In the genomic region with DNA sequence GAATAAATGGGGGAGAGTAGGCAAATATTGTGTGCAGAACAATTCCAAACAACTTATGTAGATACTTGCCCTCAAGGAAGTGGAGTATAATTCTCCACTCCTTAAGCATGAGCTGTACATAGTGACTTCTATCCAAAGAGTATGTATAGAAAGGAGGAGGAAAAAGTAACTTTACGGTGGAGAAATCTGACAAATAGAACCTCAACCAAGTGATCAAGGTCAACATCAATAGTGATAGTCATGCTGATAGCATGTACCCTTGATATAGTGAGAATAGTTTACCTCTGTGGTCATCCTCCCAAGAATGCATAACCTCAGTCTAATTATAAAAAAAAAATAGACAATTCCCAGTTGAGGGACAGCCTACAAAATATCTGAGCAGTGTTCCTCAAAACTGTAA, we compare ENCODE assay signal across 20 cellular contexts.
DNase-seq lines count a peak whose midpoint lies in the region; ATAC-seq, FAIRE-seq and TF ChIP-seq lines count a peak whose summit lies in the region.
"Had no signal": no experiment of that assay in that cellular context is flagged by ENCODE, and none has a peak within 500 bp of the region (broad histone marks: within the 10 kb centered on the region; RNA-seq: fewer than 3 reads in every experiment).

No MANE protein-coding gene starts in this region.

- no peaks in the 10 kb centered on the region for H3K36me3 ChIP-seq in vagina

- H3K27ac Mint-ChIP-seq in activated naive CD4-positive, alpha-beta T cell treated with anti-CD3 and anti-CD28 coated beads for 36 hours = no peak overlapping the region
- H3K27ac Mint-ChIP-seq: B cell, CD14-positive monocyte, HFFc6 had no signal

- H3K9me3 ChIP-seq in vagina = no peaks in the 10 kb centered on the region

- H3K27ac ChIP-seq in vagina = no peak overlapping the region
- H3K27ac ChIP-seq: A549 had no signal

- TF ChIP-seq CTCF in choroid plexus epithelial cell (conservative IDR thresholded peaks at IDR 0.05; ENCODE audit: low read depth, low read length) = no peak
- TF ChIP-seq CTCF in vagina (IDR thresholded peaks at IDR 0.05) = no peak
- no peak for TF ChIP-seq CTCF in D721Med (IDR thresholded peaks at IDR 0.05; ENCODE audit: insufficient read depth, missing control alignments)

- no peak overlapping the region for H3K4me3 Mint-ChIP-seq in activated naive CD4-positive, alpha-beta T cell treated with anti-CD3 and anti-CD28 coated beads for 36 hours
- H3K4me3 Mint-ChIP-seq: B cell, CD14-positive monocyte, HFFc6 had no signal

- no peaks in the 10 kb centered on the region for H3K4me1 Mint-ChIP-seq in activated naive CD4-positive, alpha-beta T cell treated with anti-CD3 and anti-CD28 coated beads for 36 hours (ENCODE audit: low read depth)
- H3K4me1 Mint-ChIP-seq: B cell, CD14-positive monocyte had no signal

- ATAC-seq in HG02588 (IDR thresholded peaks at IDR 0.05; ENCODE audit: unreplicated experiment) = no peak
- ATAC-seq: A549 had no signal

- H3K4me1 ChIP-seq in vagina = no peaks in the 10 kb centered on the region
- H3K4me1 ChIP-seq: A549 had no signal

- DNase-seq in EL = peak; percentile 70
- DNase-seq in M059J (ENCODE audit: low read depth) = peak; percentile 62
- DNase-seq in choroid plexus epithelial cell (ENCODE audit: low read depth) = peak; percentile 34
- DNase-seq in kidney glomerular epithelial cell (lab: John Stamatoyannopoulos, UW) = peak; percentile 28
- no peak for DNase-seq in activated naive CD4-positive, alpha-beta T cell treated with anti-CD3 and anti-CD28 coated beads for 36 hours
- DNase-seq in vagina (ENCODE audit: extremely low spot score in 2 of 2) = no peak
- DNase-seq in D721Med (ENCODE audit: insufficient read length, low spot score) = no peak
- DNase-seq: H7, HFFc6, KG1, NCI-H1105, NCI-H146, NCI-H2029, NCI-H526, Right ventricle myocardium superior had no signal

- no peaks in the 10 kb centered on the region for H3K27me3 ChIP-seq in vagina

- intact Hi-C loops in activated naive CD4-positive, alpha-beta T cell treated with anti-CD3 and anti-CD28 coated beads for 36 hours (cut with micrococcal nuclease) = no loop called here
- intact Hi-C loops in vagina (cut with DNase I) = no loop called here

- CTCF ChIA-PET in activated naive CD4-positive, alpha-beta T cell treated with anti-CD3 and anti-CD28 coated beads for 36 hours (lab: Charles Lee) = no interaction called here

- peaks cover 15% of the 10 kb centered on the region for H3K27me3 Mint-ChIP-seq in activated naive CD4-positive, alpha-beta T cell treated with anti-CD3 and anti-CD28 coated beads for 36 hours (ENCODE audit: low read depth)

- no peak for TF ChIP-seq POLR2A in vagina (IDR thresholded peaks at IDR 0.05)

- no peaks in the 10 kb centered on the region for H3K9me3 Mint-ChIP-seq in activated naive CD4-positive, alpha-beta T cell treated with anti-CD3 and anti-CD28 coated beads for 36 hours
- H3K9me3 Mint-ChIP-seq: HFFc6 had no signal

- FAIRE-seq in D721Med (lab: Jason Lieb, UNC) = no peak
- FAIRE-seq: A549, GM12878 had no signal

- no peak overlapping the region for H3K4me3 ChIP-seq in choroid plexus epithelial cell (ENCODE audit: low read depth, low read length)
- no peak overlapping the region for H3K4me3 ChIP-seq in vagina
- H3K4me3 ChIP-seq: A549, GM12878 had no signal

- H3K36me3 Mint-ChIP-seq in activated naive CD4-positive, alpha-beta T cell treated with anti-CD3 and anti-CD28 coated beads for 36 hours (ENCODE audit: low read depth) = no peaks in the 10 kb centered on the region
- H3K36me3 Mint-ChIP-seq: CD14-positive monocyte had no signal

Comparison
In these comparisons a context has a peak if more than half of its experiments do, and no peak if none do; other contexts are left out.
1. DNase-seq: peak in EL (single experiment), M059J (single experiment), choroid plexus epithelial cell (single experiment) and kidney glomerular epithelial cell (single experiment); none in activated naive CD4-positive, alpha-beta T cell treated with anti-CD3 and anti-CD28 coated beads for 36 hours (single experiment), vagina (0 of 2) and D721Med (single experiment).